23 cellular contexts compared by ENCODE assay signal in genomic region chr20:62344092-62344491, GRCh38.
"Had no signal": no experiment of that assay in that cellular context is flagged by ENCODE, and none has a peak within 500 bp of the region (broad histone marks: within the 10 kb centered on the region; RNA-seq: fewer than 3 reads in every experiment).

No MANE protein-coding gene starts in this region.

- H3K36me3 ChIP-seq: neural progenitor cell, ovary, uterus had no signal

- H3K4me2 ChIP-seq: hepatocyte, neural progenitor cell had no signal

- H3K4me1 Mint-ChIP-seq: nephron progenitor cell, neural progenitor cell had no signal

- H3K9me3 Mint-ChIP-seq: type B pancreatic cell had no signal

- H3K4me1 ChIP-seq: left ventricle myocardium inferior, neural progenitor cell, right atrium auricular region, right lobe of liver, stomach, tibial artery, uterus had no signal

- ATAC-seq: naive thymus-derived CD8-positive, alpha-beta T cell; right lobe of liver; stimulated activated naive B cell treated with anti-CD40 and anti-IgM and Interleukin-4, amounts not matched to agents 10 μg/mL and 1 μg/mL and 100 μg/mL, for 72 hours; stimulated activated naive CD8-positive, alpha-beta T cell treated with anti-CD3 and anti-CD28 coated beads, Interleukin-15, Interleukin-2, amounts not matched to agents 100 U/mL and 50 U/mL, for 24 hours had no signal

- H3K4me3 ChIP-seq: hepatocyte, left ventricle myocardium inferior, neural progenitor cell, ovary, right atrium auricular region, right lobe of liver, skin epidermis, stomach, testis, tibial artery, uterus had no signal

- H3K27me3 ChIP-seq: hepatocyte, neural progenitor cell, ovary, right atrium auricular region, right lobe of liver, stomach, testis, tibial artery, uterus had no signal

- DNase-seq: islet precursor cell; left ventricle myocardium inferior; naive thymus-derived CD8-positive, alpha-beta T cell; nephron progenitor cell; ovary; right lobe of liver; stimulated activated CD4-positive, alpha-beta T cell treated with anti-CD3 and anti-CD28 coated beads, Interleukin-12 subunit alpha, Interleukin-12 subunit beta, amount 100 ng/mL, for 4 hours; stimulated activated CD4-positive, alpha-beta T cell treated with anti-CD3 and anti-CD28 coated beads, Interleukin-15, amount 100 ng/mL, for 24 hours; stimulated activated CD4-positive, alpha-beta T cell treated with anti-CD3 and anti-CD28 coated beads, Interleukin-2, amount 100 ng/mL, for 24 hours; stimulated activated CD4-positive, alpha-beta T cell treated with anti-CD3 and anti-CD28 coated beads, Interleukin-4, amount 100 ng/mL, for 1 hour; stimulated activated naive B cell treated with anti-CD40 and anti-IgM and Interleukin-4, amounts not matched to agents 10 μg/mL and 1 μg/mL and 100 μg/mL, for 72 hours; stimulated activated naive CD8-positive, alpha-beta T cell treated with anti-CD3 and anti-CD28 coated beads, Interleukin-15, Interleukin-2, amounts not matched to agents 100 U/mL and 50 U/mL, for 24 hours; stomach; testis; tibial artery; uterus had no signal

- H3K27ac Mint-ChIP-seq: memory B cell; naive thymus-derived CD8-positive, alpha-beta T cell; nephron progenitor cell; neural progenitor cell; progenitor cell of endocrine pancreas; stimulated activated naive B cell treated with anti-CD40 and anti-IgM and Interleukin-4, amounts not matched to agents 10 μg/mL and 1 μg/mL and 100 μg/mL, for 72 hours; type B pancreatic cell had no signal

- H3K27ac ChIP-seq: hepatocyte, left ventricle myocardium inferior, neural progenitor cell, ovary, right atrium auricular region, right lobe of liver, skin epidermis, testis, uterus had no signal

- H3K4me3 Mint-ChIP-seq: memory B cell; naive thymus-derived CD8-positive, alpha-beta T cell; nephron progenitor cell; neural progenitor cell; stimulated activated naive B cell treated with anti-CD40 and anti-IgM and Interleukin-4, amounts not matched to agents 10 μg/mL and 1 μg/mL and 100 μg/mL, for 72 hours; type B pancreatic cell had no signal

- H3K27me3 Mint-ChIP-seq: memory B cell; progenitor cell of endocrine pancreas; stimulated activated naive B cell treated with anti-CD40 and anti-IgM and Interleukin-4, amounts not matched to agents 10 μg/mL and 1 μg/mL and 100 μg/mL, for 72 hours; type B pancreatic cell had no signal

- H3K9me3 ChIP-seq: ovary, right atrium auricular region, right lobe of liver, stomach, testis, tibial artery, uterus had no signal
